ENCODE assay signal across 1 cellular context in the genomic region with DNA sequence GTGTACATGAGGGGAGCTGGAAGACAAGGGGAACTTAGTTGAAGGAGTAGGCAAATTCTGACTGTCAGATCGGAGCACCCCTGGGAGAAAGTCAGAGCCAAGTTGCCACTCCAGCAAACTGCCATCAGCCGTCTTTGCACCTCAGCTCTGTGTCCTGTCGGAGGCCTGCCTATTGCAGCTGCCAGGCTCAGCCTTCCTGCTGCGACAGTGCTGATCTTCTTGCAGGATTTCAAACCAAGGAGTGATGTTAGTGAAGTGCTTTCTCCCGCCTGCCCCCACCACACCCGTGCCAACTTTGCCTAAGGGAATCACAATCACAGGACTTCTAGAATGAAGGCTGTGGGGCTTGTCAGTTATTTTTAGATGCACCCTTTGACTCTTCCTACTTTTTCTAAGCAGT.
TF ChIP-seq lines count a peak whose summit lies in the region.

No MANE protein-coding gene starts in this region.

TF ChIP-seq in H1, 55 proteins besides CTCF, POLR2A, EP300 and RAD21:
- no peak for TF ChIP-seq NRF1 (IDR thresholded peaks at IDR 0.05; ENCODE audit: low read depth, low read length)
- no peak for TF ChIP-seq HDAC2 (IDR thresholded peaks at IDR 0.05; ENCODE audit: borderline replicate concordance in 1 of 2, low read depth in 2 of 2, low read length in 2 of 2)
- no peak for TF ChIP-seq SUZ12 (IDR thresholded peaks at IDR 0.05; ENCODE audit: low read length)
- no peak for TF ChIP-seq E2F6 (IDR thresholded peaks at IDR 0.05)
- TF ChIP-seq FOSL1 (IDR thresholded peaks at IDR 0.05; ENCODE audit: insufficient read depth, low read depth, low read length) = no peak
- no peak for TF ChIP-seq SP1 (IDR thresholded peaks at IDR 0.05; ENCODE audit: low read depth, low read length)
- TF ChIP-seq ASH2L (IDR thresholded peaks at IDR 0.05; ENCODE audit: low read length) = no peak
- TF ChIP-seq SIX5 (IDR thresholded peaks at IDR 0.05; ENCODE audit: low read depth, low read length) = no peak
- no peak for TF ChIP-seq SRF (IDR thresholded peaks at IDR 0.05; ENCODE audit: low read depth, low read length)
TF ChIP-seq in H1: peak in this region for 0.
